ENCODE assay signal across 7 cellular contexts in genomic region chr14:95536036-95536577, GRCh38. TPM values are rescaled to one million over a fixed set of nuclear protein-coding genes. Genes with fewer than 3 reads are reported as not detected.
DNase-seq lines count a peak whose midpoint lies in the region; ATAC-seq, FAIRE-seq and TF ChIP-seq lines count a peak whose summit lies in the region.

No MANE protein-coding gene starts in this region.

- H3K9me3 ChIP-seq in HEK293 (ENCODE audit: control insufficient read depth, insufficient read depth, low read depth, low read length): no peaks in the 10 kb centered on the region
- no peaks in the 10 kb centered on the region for H3K9me3 ChIP-seq in T-helper 17 cell (ENCODE audit: control insufficient read depth, low read length, poor library complexity, severe bottlenecking)
- no peaks in the 10 kb centered on the region for H3K9me3 ChIP-seq in small intestine (ENCODE audit: control insufficient read depth, low read depth)

- TF ChIP-seq CTCF in HEK293 (tag by site-specific recombination; IDR thresholded peaks at IDR 0.05): no peak

- H3K4me1 ChIP-seq in HEK293 (ENCODE audit: control insufficient read depth, insufficient read depth, low read length): peaks cover 31% of the 10 kb centered on the region
- peaks cover 7 to 15% of the 10 kb centered on the region in 2 donors for H3K4me1 ChIP-seq in small intestine (ENCODE audit: control insufficient read depth in 2 of 2, insufficient read depth in 1 of 2, low read depth in 1 of 2, low read length in 1 of 2)

- no peak for ATAC-seq in T-helper 17 cell
- no peak for ATAC-seq in GM19395 (IDR thresholded peaks at IDR 0.05; ENCODE audit: unreplicated experiment)
- no peak for ATAC-seq in HG03442 (IDR thresholded peaks at IDR 0.05; ENCODE audit: unreplicated experiment)
- no peak for ATAC-seq in GM18511 (IDR thresholded peaks at IDR 0.05; ENCODE audit: unreplicated experiment)

- CTCF ChIA-PET in HEK293 (lab: Yijun Ruan, JAX): interaction anchor here (0.7 to 1.3 kb wide), 4 partner anchors 9 to 94 kb away, joined by 3 to 12 read pairs (median 3); no protein-coding TSS in a partner anchor

- H3K27ac Mint-ChIP-seq in T-helper 17 cell: peak overlapping the region; percentile 98

- no peaks in the 10 kb centered on the region for H3K27me3 ChIP-seq in small intestine (ENCODE audit: control insufficient read depth in 2 of 2, insufficient read depth in 2 of 2, low read length in 2 of 2)

- peak overlapping the region; percentile 96 for H3K4me3 Mint-ChIP-seq in T-helper 17 cell

- H3K27ac ChIP-seq in HEK293 (ENCODE audit: extremely low read depth, low read depth, low read length) (peak overlapping the region; percentile 3; the same call in 1 of the 2 replicates), small intestine (ENCODE audit: low read depth in 1 of 2, low read length in 1 of 2) (no peak overlapping the region)

- H3K36me3 Mint-ChIP-seq in T-helper 17 cell (ENCODE audit: low read depth): no peaks in the 10 kb centered on the region

- H3K4me3 ChIP-seq in HEK293 (ENCODE audit: low read depth, low read length): peak overlapping the region; percentile 97
- peak overlapping the region; percentile 80 to 90 for H3K4me3 ChIP-seq in small intestine (ENCODE audit: low read depth in 1 of 2, low read length in 2 of 2)

- DNase-seq in T-helper 17 cell (no peak), glomerular visceral epithelial cell (ENCODE audit: extremely low spot score) (peak; percentile 8), small intestine (no peak)

- 7 to 30% (median 26%) methylated on average over 4 of the region's 4 CpGs for WGBS in small intestine, 3 donors

- peaks cover 47% of the 10 kb centered on the region for H3K4me1 Mint-ChIP-seq in T-helper 17 cell

- no peak for FAIRE-seq in small intestine (lab: Jason Lieb, UNC)

- peaks cover 0 to 8% of the 10 kb centered on the region in 2 experiments; a peak in 1 of 3 replicates for H3K36me3 ChIP-seq in HEK293 (ENCODE audit: control insufficient read depth in 2 of 2, insufficient read depth in 1 of 2, low read length in 2 of 2)
- no peaks in the 10 kb centered on the region for H3K36me3 ChIP-seq in small intestine (ENCODE audit: control insufficient read depth in 2 of 2, insufficient read depth in 2 of 2, low read length in 2 of 2)

- POLR2A ChIA-PET in HEK293 (lab: Yijun Ruan, JAX): interaction anchor here (2.3 to 3.2 kb wide), 2 partner anchors 8 to 20 kb away, joined by 6 to 13 read pairs; partner anchors contain the start of gene SYNE3

- no peaks in the 10 kb centered on the region for H3K27me3 Mint-ChIP-seq in T-helper 17 cell

TF ChIP-seq in HEK293, 187 proteins besides CTCF, POLR2A, EP300 and RAD21 (continues in another document):
- no peak for TF ChIP-seq ZNF433 (tag by site-specific recombination; IDR thresholded peaks at IDR 0.05; ENCODE audit: low read depth)
- TF ChIP-seq ZNF16 (tag by site-specific recombination; IDR thresholded peaks at IDR 0.05; ENCODE audit: low read depth): no peak
- peak; percentile 69 for TF ChIP-seq PRDM10 (tag by site-specific recombination; IDR thresholded peaks at IDR 0.05)
- no peak for TF ChIP-seq ZNF658 (tag by site-specific recombination; IDR thresholded peaks at IDR 0.05)
- TF ChIP-seq ZNF423 (tag by site-specific recombination; IDR thresholded peaks at IDR 0.05): no peak
- no peak for TF ChIP-seq ZSCAN4 (tag by site-specific recombination; IDR thresholded peaks at IDR 0.05)
- no peak for TF ChIP-seq ZNF830 (tag by site-specific recombination; IDR thresholded peaks at IDR 0.05; ENCODE audit: low read depth)
- no peak for TF ChIP-seq ZNF184 (tag by site-specific recombination; IDR thresholded peaks at IDR 0.05)
- no peak for TF ChIP-seq ZNF354C (tag by site-specific recombination; IDR thresholded peaks at IDR 0.05; ENCODE audit: borderline replicate concordance, low read depth)
- no peak for TF ChIP-seq ZNF791 (tag by site-specific recombination; IDR thresholded peaks at IDR 0.05)
- TF ChIP-seq ZNF223 (tag by site-specific recombination; IDR thresholded peaks at IDR 0.05): no peak
- no peak for TF ChIP-seq ZNF510 (tag by site-specific recombination; IDR thresholded peaks at IDR 0.05; ENCODE audit: insufficient replicate concordance)
- TF ChIP-seq ZBTB48 (tag by site-specific recombination; IDR thresholded peaks at IDR 0.05): peak; percentile 76
- TF ChIP-seq ZNF239 (tag by site-specific recombination; IDR thresholded peaks at IDR 0.05): no peak
- no peak for TF ChIP-seq PRDM2 (tag by site-specific recombination; IDR thresholded peaks at IDR 0.05; ENCODE audit: borderline replicate concordance)
- peak; percentile 11; the same call in 1 of the 2 replicates for TF ChIP-seq ZBTB17 (tag by site-specific recombination; IDR thresholded peaks at IDR 0.05)
- no peak for TF ChIP-seq ZNF837 (tag by site-specific recombination; IDR thresholded peaks at IDR 0.05)

RNA-seq across cellular contexts. Expression of gene GLRX5, which starts 1.3 kb away (rescaled TPM):
- total RNA-seq in T-helper 17 cell: 10 to 100 TPM; 14.8 to 17.7 TPM
- 10 to 100 TPM; 53.5 to 80.5 (median 54.0) TPM for polyA plus RNA-seq in small intestine

RNA-seq across cellular contexts. Expression of gene SYNE3, which starts 19.7 kb away (rescaled TPM):
- 10 to 100 TPM; 59.6 to 64.8 TPM for total RNA-seq in T-helper 17 cell
- 1 to 10 TPM in 2 of 3 donors, under 1 TPM in 1; 0.81 to 5.0 (median 1.8) TPM for polyA plus RNA-seq in small intestine
